Comparison of ENCODE assay signal across 8 cellular contexts in the genomic region with DNA sequence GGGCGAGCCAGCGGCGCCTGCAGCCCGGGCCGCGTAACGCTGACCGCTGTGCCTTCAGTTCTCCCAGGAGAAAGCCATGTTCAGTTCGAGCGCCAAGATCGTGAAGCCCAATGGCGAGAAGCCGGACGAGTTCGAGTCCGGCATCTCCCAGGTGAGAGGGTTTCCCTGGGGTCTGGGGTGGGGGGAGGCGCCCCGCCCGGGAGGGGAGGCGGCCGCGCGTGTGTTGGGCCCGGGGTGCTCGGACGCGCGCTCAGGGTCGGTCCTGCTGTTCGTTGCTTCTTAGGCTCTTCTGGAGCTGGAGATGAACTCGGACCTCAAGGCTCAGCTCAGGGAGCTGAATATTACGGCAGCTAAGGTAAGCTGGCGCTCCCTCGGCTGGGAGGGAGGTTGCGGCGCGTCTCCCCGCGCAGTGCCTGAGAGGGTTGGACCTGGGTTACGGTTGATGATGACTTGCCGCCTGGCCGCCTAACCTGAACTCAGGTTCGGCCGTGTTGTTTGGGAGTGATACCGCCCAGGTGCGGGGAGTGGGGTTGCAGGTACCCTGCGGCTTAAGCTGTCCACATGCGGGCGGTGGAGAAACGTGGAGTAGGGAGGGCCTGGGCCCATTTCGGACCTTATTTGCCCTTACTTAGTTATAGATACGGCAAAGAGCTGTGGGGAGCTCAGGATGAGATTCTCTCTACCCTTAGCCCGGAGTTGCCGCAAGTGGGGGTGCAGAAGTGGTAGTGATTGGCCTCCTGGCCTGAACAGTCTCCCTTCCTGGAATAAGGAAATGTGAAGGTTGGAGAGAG. TPM values are rescaled to one million over a fixed set of nuclear protein-coding genes. Genes with fewer than 3 reads are reported as not detected.
DNase-seq lines count a peak whose midpoint lies in the region; ATAC-seq and TF ChIP-seq lines count a peak whose summit lies in the region.

No MANE protein-coding gene starts in this region.

- H3K27ac Mint-ChIP-seq in activated CD4-positive, alpha-beta T cell treated with anti-CD3 and anti-CD28 coated beads, Interleukin-2, amount 10 ng/mL, durations not matched to agents 7 days and 5 days: peak overlapping the region; percentile 91
- H3K27ac Mint-ChIP-seq in endothelial cell (ENCODE audit: unreplicated experiment): peak overlapping the region; percentile 88
- H3K27ac Mint-ChIP-seq in naive thymus-derived CD8-positive, alpha-beta T cell: peak overlapping the region; percentile 95 to 98 (median 97)

- CTCF ChIA-PET in activated CD4-positive, alpha-beta T cell treated with anti-CD3 and anti-CD28 coated beads, Interleukin-2, amount 10 ng/mL, durations not matched to agents 7 days and 5 days (lab: Charles Lee): no interaction called here

- peaks cover 55% of the 10 kb centered on the region for H3K4me1 Mint-ChIP-seq in activated CD4-positive, alpha-beta T cell treated with anti-CD3 and anti-CD28 coated beads, Interleukin-2, amount 10 ng/mL, durations not matched to agents 7 days and 5 days
- peaks cover 23% of the 10 kb centered on the region for H3K4me1 Mint-ChIP-seq in endothelial cell (ENCODE audit: unreplicated experiment)
- H3K4me1 Mint-ChIP-seq in naive thymus-derived CD8-positive, alpha-beta T cell: peaks cover 28 to 49% (median 43%) of the 10 kb centered on the region in 4 donors

- POLR2A ChIA-PET in activated CD4-positive, alpha-beta T cell treated with anti-CD3 and anti-CD28 coated beads, Interleukin-2, amount 10 ng/mL, durations not matched to agents 7 days and 5 days (lab: Charles Lee): interaction anchor here (2.2 kb wide), 1 partner anchor 17 kb away, joined by 6 read pairs; a partner anchor contains a TSS
- POLR2A ChIA-PET in naive thymus-derived CD8-positive, alpha-beta T cell (lab: Charles Lee): interaction anchor here (0.6 to 4.5 kb wide), 10 partner anchors 13 to 196 kb away, joined by 3 to 63 read pairs (median 6); a partner anchor contains a TSS

- no peaks in the 10 kb centered on the region for H3K9me3 Mint-ChIP-seq in activated CD4-positive, alpha-beta T cell treated with anti-CD3 and anti-CD28 coated beads, Interleukin-2, amount 10 ng/mL, durations not matched to agents 7 days and 5 days
- no peaks in the 10 kb centered on the region for H3K9me3 Mint-ChIP-seq in endothelial cell (ENCODE audit: unreplicated experiment)
- no peaks in the 10 kb centered on the region for H3K9me3 Mint-ChIP-seq in naive thymus-derived CD8-positive, alpha-beta T cell

- peaks cover 51% of the 10 kb centered on the region for H3K36me3 Mint-ChIP-seq in activated CD4-positive, alpha-beta T cell treated with anti-CD3 and anti-CD28 coated beads, Interleukin-2, amount 10 ng/mL, durations not matched to agents 7 days and 5 days (ENCODE audit: low read depth)
- peaks cover 29% of the 10 kb centered on the region for H3K36me3 Mint-ChIP-seq in endothelial cell (ENCODE audit: low read depth, unreplicated experiment)
- peaks cover 8 to 51% (median 13%) of the 10 kb centered on the region in 3 donors for H3K36me3 Mint-ChIP-seq in naive thymus-derived CD8-positive, alpha-beta T cell

- DNase-seq in stimulated activated naive CD4-positive, alpha-beta T cell (lab: John Stamatoyannopoulos, UW): peak in 4 of 6 experiments; percentile 8 to 68 (median 50)
- no peak for DNase-seq in stimulated activated naive CD4-positive, alpha-beta T cell treated with Interleukin-2 at 50 U/mL for 16 hours (lab: John Stamatoyannopoulos, UW)
- peak; percentile 38 for DNase-seq in activated CD4-positive, alpha-beta T cell treated with anti-CD3 and anti-CD28 coated beads, Interleukin-2, amount 10 ng/mL, durations not matched to agents 7 days and 5 days
- DNase-seq in endothelial cell (ENCODE audit: low spot score) (no peak), NCI-H345 treated with DMSO at 0.1 percent for 48 hours (lab: John Stamatoyannopoulos, UW; ENCODE audit: unreplicated experiment) (no peak), HPDE6-E6E7 (ENCODE audit: extremely low spot score) (no peak)
- DNase-seq in naive thymus-derived CD8-positive, alpha-beta T cell: peak in 8 of 10 donors; percentile 5 to 50 (median 32)

- TF ChIP-seq CTCF in endothelial cell (IDR thresholded peaks at IDR 0.05; ENCODE audit: unreplicated experiment): no peak

- H3K27me3 Mint-ChIP-seq in activated CD4-positive, alpha-beta T cell treated with anti-CD3 and anti-CD28 coated beads, Interleukin-2, amount 10 ng/mL, durations not matched to agents 7 days and 5 days: no peaks in the 10 kb centered on the region
- H3K27me3 Mint-ChIP-seq in endothelial cell (ENCODE audit: unreplicated experiment): peaks cover 5% of the 10 kb centered on the region
- H3K27me3 Mint-ChIP-seq in naive thymus-derived CD8-positive, alpha-beta T cell: no peaks in the 10 kb centered on the region

- peak; percentile 19 for ATAC-seq in HG03442 (IDR thresholded peaks at IDR 0.05; ENCODE audit: unreplicated experiment)
- ATAC-seq in naive thymus-derived CD8-positive, alpha-beta T cell: peak; percentile 39 to 50

- H3K4me3 Mint-ChIP-seq in activated CD4-positive, alpha-beta T cell treated with anti-CD3 and anti-CD28 coated beads, Interleukin-2, amount 10 ng/mL, durations not matched to agents 7 days and 5 days: peak overlapping the region; percentile 89
- H3K4me3 Mint-ChIP-seq in endothelial cell (ENCODE audit: unreplicated experiment): peak overlapping the region; percentile 98
- peak overlapping the region; percentile 86 to 94 (median 90) for H3K4me3 Mint-ChIP-seq in naive thymus-derived CD8-positive, alpha-beta T cell

RNA-seq across cellular contexts. Expression of a gene that starts 0.7 kb away (rescaled TPM):
- total RNA-seq in activated CD4-positive, alpha-beta T cell treated with anti-CD3 and anti-CD28 coated beads, Interleukin-2, amount 10 ng/mL, durations not matched to agents 7 days and 5 days: 1,000 to 10,000 TPM; 1,311 to 1,331 TPM
- total RNA-seq in endothelial cell (ENCODE audit: unreplicated experiment): 1,549 TPM
- 1,000 to 10,000 TPM; 1,560 to 1,585 TPM for total RNA-seq in naive thymus-derived CD8-positive, alpha-beta T cell
- polyA plus RNA-seq in naive thymus-derived CD8-positive, alpha-beta T cell: 1,000 to 10,000 TPM; 1,167 to 1,584 (median 1,521) TPM

RNA-seq across cellular contexts. Expression of a gene that starts 17.6 kb away (rescaled TPM):
- total RNA-seq in activated CD4-positive, alpha-beta T cell treated with anti-CD3 and anti-CD28 coated beads, Interleukin-2, amount 10 ng/mL, durations not matched to agents 7 days and 5 days: 10 to 100 TPM; 18.7 to 26.0 TPM
- total RNA-seq in endothelial cell (ENCODE audit: unreplicated experiment): 24.4 TPM
- 10 to 100 TPM; 24.1 to 34.5 TPM for total RNA-seq in naive thymus-derived CD8-positive, alpha-beta T cell
- 10 to 100 TPM; 35.4 to 47.0 (median 35.5) TPM for polyA plus RNA-seq in naive thymus-derived CD8-positive, alpha-beta T cell

RNA-seq across cellular contexts. Expression of a gene that starts 19.2 kb away (rescaled TPM):
- total RNA-seq in activated CD4-positive, alpha-beta T cell treated with anti-CD3 and anti-CD28 coated beads, Interleukin-2, amount 10 ng/mL, durations not matched to agents 7 days and 5 days: under 1 TPM in 1 of 2 experiments, not detected in 1; 0.35 TPM
- total RNA-seq in endothelial cell (ENCODE audit: unreplicated experiment): 2.3 TPM
- total RNA-seq in naive thymus-derived CD8-positive, alpha-beta T cell: 1 to 10 TPM; 1.8 to 1.9 TPM
- polyA plus RNA-seq in naive thymus-derived CD8-positive, alpha-beta T cell: not detected

RNA-seq across cellular contexts. Expression of a gene that starts 56.4 kb away (rescaled TPM):
- 10 to 100 TPM; 45.7 to 48.2 TPM for total RNA-seq in activated CD4-positive, alpha-beta T cell treated with anti-CD3 and anti-CD28 coated beads, Interleukin-2, amount 10 ng/mL, durations not matched to agents 7 days and 5 days
- 21.6 TPM for total RNA-seq in endothelial cell (ENCODE audit: unreplicated experiment)
- total RNA-seq in naive thymus-derived CD8-positive, alpha-beta T cell: 10 to 100 TPM; 30.1 to 33.2 TPM
- polyA plus RNA-seq in naive thymus-derived CD8-positive, alpha-beta T cell: 10 to 100 TPM; 22.0 to 28.5 (median 25.8) TPM

Comparison
In these comparisons a context has a peak if more than half of its experiments do, and no peak if none do; other contexts are left out.
1. DNase-seq: peak in stimulated activated naive CD4-positive, alpha-beta T cell (4 of 6), activated CD4-positive, alpha-beta T cell treated with anti-CD3 and anti-CD28 coated beads, Interleukin-2, amount 10 ng/mL, durations not matched to agents 7 days and 5 days (single experiment) and naive thymus-derived CD8-positive, alpha-beta T cell (8 of 10); none in stimulated activated naive CD4-positive, alpha-beta T cell treated with Interleukin-2 at 50 U/mL for 16 hours (single experiment), endothelial cell (single experiment), NCI-H345 treated with DMSO at 0.1 percent for 48 hours (single experiment) and HPDE6-E6E7 (single experiment).
2. Peak in every context shown above with its lines, with median percentiles within 50 percentile points of each other: H3K27ac Mint-ChIP-seq and H3K4me3 Mint-ChIP-seq.